In the genomic region with DNA sequence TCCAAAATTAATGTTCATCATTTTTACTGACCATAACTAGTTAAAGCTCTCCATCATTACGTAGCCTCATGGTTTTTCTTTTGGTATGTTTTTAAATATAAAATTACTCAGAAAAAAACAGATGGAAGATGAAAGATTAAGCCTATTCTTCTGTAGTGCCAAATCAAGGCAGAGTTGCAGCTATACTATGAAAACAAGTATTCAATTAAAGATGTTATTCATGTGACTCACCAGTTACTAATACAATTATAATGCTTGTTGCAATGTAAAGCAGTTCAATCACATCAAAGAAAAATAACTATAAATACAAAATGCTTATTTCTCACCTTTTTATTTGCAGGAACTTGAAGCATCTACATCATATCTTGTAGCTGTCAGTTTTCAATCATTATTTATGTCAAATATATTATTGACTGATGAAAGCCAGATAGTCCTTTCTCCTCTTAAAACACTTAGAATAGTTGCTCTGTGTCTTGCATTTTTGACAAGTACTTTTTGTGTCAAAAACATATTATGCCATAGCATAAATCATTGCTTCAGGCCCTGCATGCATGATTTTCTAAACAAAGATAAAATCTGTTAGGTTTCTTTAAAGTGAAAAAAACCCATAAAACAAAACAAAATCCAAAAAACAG, we compare ENCODE assay signal across 17 cellular contexts. TPM values are rescaled to one million over a fixed set of nuclear protein-coding genes. Genes with fewer than 3 reads are reported as not detected.
"Had no signal": no experiment of that assay in that cellular context is flagged by ENCODE, and none has a peak within 500 bp of the region (broad histone marks: within the 10 kb centered on the region; RNA-seq: fewer than 3 reads in every experiment).

No MANE protein-coding gene starts in this region.

- H3K4me3 Mint-ChIP-seq: activated B cell treated with CpG ODN at 0.5 μM for 24 hours; activated CD4-positive, alpha-beta T cell treated with anti-CD3 and anti-CD28 coated beads, Interleukin-2, amount 10 ng/mL, durations not matched to agents 24 days and 14 days; endodermal cell; natural killer cell; T-helper 1 cell treated with Interleukin-12 subunit alpha and Interleukin-12 subunit beta and Interleukin-4 antibody, amounts not matched to agents 30 μg/mL and 1 μg/mL, for 36 hours had no signal

- H3K9me3 Mint-ChIP-seq: activated B cell treated with CpG ODN at 0.5 μM for 24 hours; activated CD4-positive, alpha-beta T cell treated with anti-CD3 and anti-CD28 coated beads, Interleukin-2, amount 10 ng/mL, durations not matched to agents 24 days and 14 days; T-helper 1 cell treated with Interleukin-12 subunit alpha and Interleukin-12 subunit beta and Interleukin-4 antibody, amounts not matched to agents 30 μg/mL and 1 μg/mL, for 36 hours had no signal

- H3K4me1 ChIP-seq: prostate gland, transverse colon had no signal

- ATAC-seq: esophagus mucosa, natural killer cell, sciatic nerve had no signal

- H3K36me3 Mint-ChIP-seq: natural killer cell had no signal

- H3K4me1 Mint-ChIP-seq: activated B cell treated with CpG ODN at 0.5 μM for 24 hours; activated CD4-positive, alpha-beta T cell treated with anti-CD3 and anti-CD28 coated beads, Interleukin-2, amount 10 ng/mL, durations not matched to agents 24 days and 14 days; endodermal cell; natural killer cell had no signal

- DNase-seq: activated B cell treated with CpG ODN at 0.5 μM for 24 hours; activated CD4-positive, alpha-beta T cell treated with anti-CD3 and anti-CD28 coated beads, Interleukin-2, amount 10 ng/mL, durations not matched to agents 24 days and 14 days; activated naive CD4-positive, alpha-beta T cell treated with anti-CD3 and anti-CD28 coated beads, Interleukin-2, amount 50 U/mL, for 16 hours; brain microvascular endothelial cell; cerebellar nuclear complex; endodermal cell; natural killer cell; nucleus accumbens; stimulated activated CD4-positive, alpha-beta T cell treated with anti-CD3 and anti-CD28 coated beads, Interleukin-12 subunit alpha, Interleukin-12 subunit beta, amount 100 ng/mL, for 4 hours; stimulated activated naive CD4-positive, alpha-beta T cell; substantia nigra; transverse colon had no signal

- H3K27me3 ChIP-seq: brain microvascular endothelial cell, transverse colon had no signal

- H3K9me3 ChIP-seq: prostate gland, transverse colon had no signal

- H3K4me3 ChIP-seq: prostate gland, transverse colon had no signal

- H3K27ac ChIP-seq: brain microvascular endothelial cell, prostate gland, transverse colon had no signal

- H3K36me3 ChIP-seq: brain microvascular endothelial cell, prostate gland, transverse colon had no signal

- H3K27ac Mint-ChIP-seq: activated B cell treated with CpG ODN at 0.5 μM for 24 hours; activated CD4-positive, alpha-beta T cell treated with anti-CD3 and anti-CD28 coated beads, Interleukin-2, amount 10 ng/mL, durations not matched to agents 24 days and 14 days; endodermal cell; natural killer cell; T-helper 1 cell treated with Interleukin-12 subunit alpha and Interleukin-12 subunit beta and Interleukin-4 antibody, amounts not matched to agents 30 μg/mL and 1 μg/mL, for 36 hours had no signal

- H3K27me3 Mint-ChIP-seq: activated B cell treated with CpG ODN at 0.5 μM for 24 hours; activated CD4-positive, alpha-beta T cell treated with anti-CD3 and anti-CD28 coated beads, Interleukin-2, amount 10 ng/mL, durations not matched to agents 24 days and 14 days had no signal

RNA-seq across cellular contexts. Expression of a gene that starts 36.0 kb away (rescaled TPM):
- total RNA-seq: activated B cell treated with CpG ODN at 0.5 μM for 24 hours; activated CD4-positive, alpha-beta T cell treated with anti-CD3 and anti-CD28 coated beads, Interleukin-2, amount 10 ng/mL, durations not matched to agents 24 days and 14 days; lung microvascular endothelial cell had no signal
